ENCODE assay signal across 1 cellular context in genomic region chr10:70568113-70568512, GRCh38.
A peak's percentile ranks its signal among the peaks of the same experiment; 100 is the strongest.
TF ChIP-seq lines count a peak whose summit lies in the region.

No MANE protein-coding gene starts in this region.

TF ChIP-seq in K562, 482 proteins besides CTCF, POLR2A, EP300 and RAD21 (continued from another document):
- TF ChIP-seq NR0B1 (IDR thresholded peaks at IDR 0.05; ENCODE audit: partially characterized antibody) (no peak), RCOR1 (IDR thresholded peaks at IDR 0.05; ENCODE audit: borderline replicate concordance in 1 of 2, low read depth in 2 of 2, low read length in 2 of 2) (0 out of 4 replicates have a peak, but pooled peaks of 1 of the 2 experiments have one; percentile 59), TCF3 (CRISPR knock-in tag; IDR thresholded peaks at IDR 0.05) (no peak), TEAD4 (IDR thresholded peaks at IDR 0.05; ENCODE audit: low read length) (no peak), TEAD4 (CRISPR knock-in tag; IDR thresholded peaks at IDR 0.05; ENCODE audit: borderline replicate concordance) (no peak), HDAC2 (IDR thresholded peaks at IDR 0.05) (0 out of 2 replicates have a peak, but pooled peaks have one; percentile 38)
